Comparison of ENCODE assay signal across 13 cellular contexts in genomic region chr10:4650572-4650971, GRCh38.
DNase-seq lines count a peak whose midpoint lies in the region; ATAC-seq and TF ChIP-seq lines count a peak whose summit lies in the region.
"Had no signal": no experiment of that assay in that cellular context is flagged by ENCODE, and none has a peak within 500 bp of the region (broad histone marks: within the 10 kb centered on the region; RNA-seq: fewer than 3 reads in every experiment).

No MANE protein-coding gene starts in this region.

- no peaks in the 10 kb centered on the region for H3K9me3 ChIP-seq in osteoblast (ENCODE audit: low read depth, low read length)
- no peaks in the 10 kb centered on the region for H3K9me3 ChIP-seq in CD4-positive, alpha-beta memory T cell (ENCODE audit: control insufficient read depth in 1 of 2, low read length in 2 of 2)

- H3K27ac ChIP-seq in osteoblast (ENCODE audit: low read depth, low read length): peak overlapping the region; percentile 36
- H3K27ac ChIP-seq in CD4-positive, alpha-beta memory T cell (ENCODE audit: low read depth, low read length): no peak overlapping the region
- H3K27ac ChIP-seq: RWPE1, WERI-Rb-1 had no signal

- intact Hi-C loops in CD4-positive, alpha-beta memory T cell (cut with micrococcal nuclease): loop anchor here (10.0 kb wide), 4 partner anchors 676 to 1026 kb away; no protein-coding TSS in a partner anchor

- ATAC-seq in GM18517 (IDR thresholded peaks at IDR 0.05; ENCODE audit: unreplicated experiment): no peak
- ATAC-seq: activated T-cell treated with anti-CD3 and anti-CD28 coated beads, Interleukin-2, amount 50 U/mL, for 4 hours had no signal

- peaks cover 18% of the 10 kb centered on the region for H3K4me1 ChIP-seq in osteoblast (ENCODE audit: insufficient read depth, low read length)
- peaks cover 15% of the 10 kb centered on the region for H3K4me1 ChIP-seq in CD4-positive, alpha-beta memory T cell (ENCODE audit: insufficient read depth, low read length)

- POLR2A ChIA-PET in CD4-positive, alpha-beta memory T cell (lab: Charles Lee; ENCODE audit: partially characterized antibody): no interaction called here

- no peaks in the 10 kb centered on the region for H4K20me1 ChIP-seq in osteoblast (ENCODE audit: insufficient read depth, low read length)

- DNase-seq in AG10803 (ENCODE audit: low read depth) (peak; percentile 83), LNCaP clone FGC (ENCODE audit: low read depth) (no peak), fibroblast of gingiva (ENCODE audit: low read depth) (peak; percentile 91), osteoblast (ENCODE audit: insufficient read length, low spot score, missing footprints) (no peak), NCI-H187 (lab: John Stamatoyannopoulos, UW) (no peak), NCI-H1092 treated with DMSO at 0.1 percent for 48 hours (lab: John Stamatoyannopoulos, UW) (no peak)
- DNase-seq in CD4-positive, alpha-beta memory T cell: no peak
- DNase-seq: activated T-cell treated with anti-CD3 and anti-CD28 coated beads, Interleukin-2, amount 50 U/mL, for 4 hours; cerebellar nuclear complex; COR-L47; WERI-Rb-1 had no signal

- H3K4me3 Mint-ChIP-seq in CD4-positive, alpha-beta memory T cell: no peak overlapping the region
- H3K4me3 Mint-ChIP-seq: activated T-cell treated with anti-CD3 and anti-CD28 coated beads, Interleukin-2, amount 50 U/mL, for 4 hours had no signal

- no peaks in the 10 kb centered on the region for H3K79me2 ChIP-seq in osteoblast (ENCODE audit: insufficient read depth, low read length)

- peaks cover 0 to 2% (median 0%) of the 10 kb centered on the region in 8 donors for H3K9me3 Mint-ChIP-seq in CD4-positive, alpha-beta memory T cell
- H3K9me3 Mint-ChIP-seq: activated T-cell treated with anti-CD3 and anti-CD28 coated beads, Interleukin-2, amount 50 U/mL, for 4 hours had no signal

- no peak overlapping the region for H3K4me3 ChIP-seq in AG10803 (ENCODE audit: low read length)
- H3K4me3 ChIP-seq in LNCaP clone FGC (ENCODE audit: low read depth, low read length): no peak overlapping the region
- H3K4me3 ChIP-seq in osteoblast (ENCODE audit: insufficient read depth, low read length): no peak overlapping the region
- H3K4me3 ChIP-seq in CD4-positive, alpha-beta memory T cell (ENCODE audit: low read length in 2 of 2): no peak overlapping the region

- H3K27me3 Mint-ChIP-seq in CD4-positive, alpha-beta memory T cell: no peaks in the 10 kb centered on the region

- H3K4me1 Mint-ChIP-seq in CD4-positive, alpha-beta memory T cell: peaks cover 20 to 23% (median 21%) of the 10 kb centered on the region in 4 donors

- TF ChIP-seq CTCF in AG10803 (conservative IDR thresholded peaks at IDR 0.05; ENCODE audit: low read length) (peak; percentile 46), LNCaP clone FGC (IDR thresholded peaks at IDR 0.05; ENCODE audit: control insufficient read depth, extremely low read depth, insufficient read depth) (peak; percentile 18; the same call in 1 of the 2 replicates), osteoblast (IDR thresholded peaks at IDR 0.05; ENCODE audit: extremely low read depth, low read depth, low read length) (no peak)

- peak overlapping the region in 2 of 7 donors; percentile 30 to 43 for H3K27ac Mint-ChIP-seq in CD4-positive, alpha-beta memory T cell

- H3K27me3 ChIP-seq in osteoblast (ENCODE audit: insufficient read depth, low read length): no peaks in the 10 kb centered on the region
- no peaks in the 10 kb centered on the region for H3K27me3 ChIP-seq in CD4-positive, alpha-beta memory T cell (ENCODE audit: insufficient read depth, low read length)

- H3K36me3 Mint-ChIP-seq in CD4-positive, alpha-beta memory T cell: no peaks in the 10 kb centered on the region

- CTCF ChIA-PET in CD4-positive, alpha-beta memory T cell (lab: Charles Lee; ENCODE audit: partially characterized antibody): no interaction called here

- peak overlapping the region; percentile 3 for H2AFZ ChIP-seq in osteoblast (ENCODE audit: low read length)

- no peaks in the 10 kb centered on the region for H3K36me3 ChIP-seq in osteoblast (ENCODE audit: insufficient read depth, low read length)
- no peaks in the 10 kb centered on the region for H3K36me3 ChIP-seq in CD4-positive, alpha-beta memory T cell (ENCODE audit: insufficient read depth, low read length)
- H3K36me3 ChIP-seq: WERI-Rb-1 had no signal

- H3K4me2 ChIP-seq in osteoblast (ENCODE audit: insufficient read depth, low read length): peak overlapping the region; percentile 30

Comparison
In these comparisons a context has a peak if more than half of its experiments do, and no peak if none do; other contexts are left out.
1. DNase-seq: peak in AG10803 (single experiment) and fibroblast of gingiva (single experiment); none in LNCaP clone FGC (single experiment), osteoblast (single experiment), NCI-H187 (0 of 2), NCI-H1092 treated with DMSO at 0.1 percent for 48 hours (single experiment) and CD4-positive, alpha-beta memory T cell (0 of 5).